In the genomic region with DNA sequence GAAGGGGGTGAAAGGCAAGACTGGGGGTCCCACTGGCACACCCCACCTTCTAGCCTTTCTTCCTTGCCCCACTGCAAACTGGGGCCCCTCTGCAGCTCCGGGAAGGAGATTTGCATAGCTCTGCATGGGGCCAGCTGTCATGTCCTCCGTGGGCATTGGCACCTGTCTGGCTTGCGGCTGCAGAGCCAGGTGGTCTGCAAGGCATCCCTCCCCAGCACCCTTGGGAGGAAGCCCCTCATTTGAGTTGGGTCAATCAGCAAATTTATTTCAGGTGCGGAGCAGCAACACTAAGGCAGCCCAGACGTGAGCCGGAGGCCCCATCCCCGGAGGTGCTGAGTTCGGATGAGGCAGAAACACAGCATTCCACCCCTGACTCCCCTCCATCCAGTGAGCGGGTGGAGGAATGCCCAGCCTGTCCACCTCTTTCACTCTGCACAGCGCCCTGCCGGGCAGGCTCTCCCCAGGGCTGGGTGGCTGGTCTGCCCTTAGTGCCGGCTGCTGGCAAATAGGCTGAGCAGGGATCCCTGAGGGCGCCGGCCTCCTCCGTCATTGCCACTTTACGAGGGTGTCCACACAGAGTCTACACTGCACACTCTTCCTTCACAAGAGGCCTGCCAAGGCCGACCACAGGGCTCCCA, we compare ENCODE assay signal across 20 cellular contexts.
DNase-seq lines count a peak whose midpoint lies in the region; ATAC-seq and TF ChIP-seq lines count a peak whose summit lies in the region.
"Had no signal": no experiment of that assay in that cellular context is flagged by ENCODE, and none has a peak within 500 bp of the region (broad histone marks: within the 10 kb centered on the region; RNA-seq: fewer than 3 reads in every experiment).

No MANE protein-coding gene starts in this region.

- H3K9me3 ChIP-seq in endodermal cell (ENCODE audit: control insufficient read depth, low read length) (no peaks in the 10 kb centered on the region), sigmoid colon (no peaks in the 10 kb centered on the region), mesenchymal stem cell (ENCODE audit: control insufficient read depth, low read length) (no peaks in the 10 kb centered on the region)
- H3K9me3 ChIP-seq: MG63 had no signal

- no peak overlapping the region for H2AFZ ChIP-seq in mesenchymal stem cell (ENCODE audit: low read depth, low read length)

- H3K14ac ChIP-seq in mesenchymal stem cell (ENCODE audit: low read length in 2 of 2), result no peak overlapping the region

- H3K4me2 ChIP-seq in mesenchymal stem cell (ENCODE audit: low read length, poor library complexity, severe bottlenecking), result no peak overlapping the region

- H3K9me3 Mint-ChIP-seq in activated CD8-positive, alpha-beta memory T cell treated with anti-CD3 and anti-CD28 coated beads, Interleukin-2, amount 10 ng/mL, durations not matched to agents 7 days and 5 days (ENCODE audit: low read depth), result no peaks in the 10 kb centered on the region
- no peaks in the 10 kb centered on the region for H3K9me3 Mint-ChIP-seq in endodermal cell
- H3K9me3 Mint-ChIP-seq in stimulated activated naive B cell treated with anti-CD40 and anti-IgM and Interleukin-4, amounts not matched to agents 10 μg/mL and 1 μg/mL and 100 μg/mL, for 72 hours, result no peaks in the 10 kb centered on the region

- no peaks in the 10 kb centered on the region for H3K27me3 Mint-ChIP-seq in activated CD8-positive, alpha-beta memory T cell treated with anti-CD3 and anti-CD28 coated beads, Interleukin-2, amount 10 ng/mL, durations not matched to agents 7 days and 5 days
- no peaks in the 10 kb centered on the region for H3K27me3 Mint-ChIP-seq in endodermal cell (ENCODE audit: insufficient read depth)
- H3K27me3 Mint-ChIP-seq in stimulated activated naive B cell treated with anti-CD40 and anti-IgM and Interleukin-4, amounts not matched to agents 10 μg/mL and 1 μg/mL and 100 μg/mL, for 72 hours, result peaks cover 0 to 9% of the 10 kb centered on the region in 2 donors
- H3K27me3 Mint-ChIP-seq: CD8-positive, alpha-beta memory T cell had no signal

- no peak overlapping the region for H3K23ac ChIP-seq in mesenchymal stem cell (ENCODE audit: low read length in 2 of 2)

- H2BK120ac ChIP-seq in mesenchymal stem cell (ENCODE audit: low read depth, low read length), result no peak overlapping the region

- H3K27me3 ChIP-seq in endodermal cell (ENCODE audit: control insufficient read depth, insufficient read depth, low read length, poor library complexity, severe bottlenecking) (no peaks in the 10 kb centered on the region), sigmoid colon (no peaks in the 10 kb centered on the region), mesenchymal stem cell (ENCODE audit: control insufficient read depth in 1 of 2, insufficient read depth in 1 of 2, low read length in 2 of 2) (no peaks in the 10 kb centered on the region)
- H3K27me3 ChIP-seq: MG63 had no signal

- H3K4me3 Mint-ChIP-seq in activated CD8-positive, alpha-beta memory T cell treated with anti-CD3 and anti-CD28 coated beads, Interleukin-2, amount 10 ng/mL, durations not matched to agents 7 days and 5 days, result no peak overlapping the region
- no peak overlapping the region for H3K4me3 Mint-ChIP-seq in endodermal cell
- no peak overlapping the region for H3K4me3 Mint-ChIP-seq in stimulated activated naive B cell treated with anti-CD40 and anti-IgM and Interleukin-4, amounts not matched to agents 10 μg/mL and 1 μg/mL and 100 μg/mL, for 72 hours
- H3K4me3 Mint-ChIP-seq: CD8-positive, alpha-beta memory T cell had no signal

- no peak overlapping the region for H4K8ac ChIP-seq in mesenchymal stem cell (ENCODE audit: low read length)

- no peak for TF ChIP-seq CTCF in endodermal cell (conservative IDR thresholded peaks at IDR 0.05)
- no peak for TF ChIP-seq CTCF in sigmoid colon (IDR thresholded peaks at IDR 0.05)

- H3K9ac ChIP-seq in endodermal cell (ENCODE audit: extremely low read depth, low read length, poor library complexity, severe bottlenecking) (no peak overlapping the region), mesenchymal stem cell (ENCODE audit: low read length) (no peak overlapping the region)

- no peak overlapping the region for H2BK5ac ChIP-seq in mesenchymal stem cell (ENCODE audit: low read depth, low read length, poor library complexity, severe bottlenecking)

- H3K27ac Mint-ChIP-seq in activated CD8-positive, alpha-beta memory T cell treated with anti-CD3 and anti-CD28 coated beads, Interleukin-2, amount 10 ng/mL, durations not matched to agents 7 days and 5 days, result no peak overlapping the region
- no peak overlapping the region for H3K27ac Mint-ChIP-seq in endodermal cell
- H3K27ac Mint-ChIP-seq in stimulated activated naive B cell treated with anti-CD40 and anti-IgM and Interleukin-4, amounts not matched to agents 10 μg/mL and 1 μg/mL and 100 μg/mL, for 72 hours, result no peak overlapping the region
- H3K27ac Mint-ChIP-seq: CD8-positive, alpha-beta memory T cell had no signal

- no peak overlapping the region for H3K27ac ChIP-seq in endodermal cell (ENCODE audit: low read depth, low read length)
- no peak overlapping the region for H3K27ac ChIP-seq in sigmoid colon
- no peak overlapping the region for H3K27ac ChIP-seq in mesenchymal stem cell (ENCODE audit: low read length, poor library complexity, severe bottlenecking)
- H3K27ac ChIP-seq: 22Rv1, C4-2B had no signal

- no peak overlapping the region for H2AK5ac ChIP-seq in mesenchymal stem cell (ENCODE audit: low read length, severe bottlenecking)

- H3K4ac ChIP-seq in mesenchymal stem cell (ENCODE audit: low read depth in 1 of 2, low read length in 2 of 2), result no peak overlapping the region

- intact Hi-C loops in sigmoid colon (cut with DNase I), result no loop called here

- peak; percentile 28 for DNase-seq in activated CD8-positive, alpha-beta memory T cell treated with anti-CD3 and anti-CD28 coated beads, Interleukin-2, amount 10 ng/mL, durations not matched to agents 7 days and 5 days
- no peak for DNase-seq in activated CD8-positive, alpha-beta memory T cell treated with anti-CD3 and anti-CD28 coated beads, Interleukin-2, amount 50 U/mL, for 4 hours
- DNase-seq in endodermal cell (peak; percentile 24), sigmoid colon (peak; percentile 62), ureter (ENCODE audit: low spot score) (peak; percentile 34), NCI-H2227 treated with DMSO at 0.1 percent for 48 hours (lab: John Stamatoyannopoulos, UW) (no peak), mesenchymal stem cell (no peak)
- no peak for DNase-seq in stimulated activated naive B cell treated with anti-CD40 and anti-IgM and Interleukin-4, amounts not matched to agents 10 μg/mL and 1 μg/mL and 100 μg/mL, for 72 hours
- DNase-seq: ACHN; Calu3; CD8-positive, alpha-beta memory T cell; MG63; NCI-H1417 treated with DMSO at 0.1 percent for 48 hours; NCI-H187 treated with DMSO at 0.1 percent for 48 hours; NCI-H524; NCI-H82 had no signal

- H3K4me3 ChIP-seq in endodermal cell (ENCODE audit: low read length) (no peak overlapping the region), sigmoid colon (no peak overlapping the region), mesenchymal stem cell (ENCODE audit: insufficient read depth in 1 of 2, low read depth in 1 of 2, low read length in 2 of 2) (no peak overlapping the region)
- H3K4me3 ChIP-seq: MG63 had no signal

- TF ChIP-seq EP300 in sigmoid colon (IDR thresholded peaks at IDR 0.05), result no peak

- H3K36me3 ChIP-seq in endodermal cell (ENCODE audit: control insufficient read depth, insufficient read depth, low read length) (no peaks in the 10 kb centered on the region), sigmoid colon (no peaks in the 10 kb centered on the region), mesenchymal stem cell (ENCODE audit: control insufficient read depth in 1 of 2, insufficient read depth in 2 of 2, low read depth in 1 of 2, low read length in 2 of 2) (no peaks in the 10 kb centered on the region)
- H3K36me3 ChIP-seq: MG63 had no signal

- no peaks in the 10 kb centered on the region for H3K4me1 Mint-ChIP-seq in activated CD8-positive, alpha-beta memory T cell treated with anti-CD3 and anti-CD28 coated beads, Interleukin-2, amount 10 ng/mL, durations not matched to agents 7 days and 5 days
- H3K4me1 Mint-ChIP-seq in endodermal cell, result peaks cover under 1% of the 10 kb centered on the region
- no peaks in the 10 kb centered on the region for H3K4me1 Mint-ChIP-seq in stimulated activated naive B cell treated with anti-CD40 and anti-IgM and Interleukin-4, amounts not matched to agents 10 μg/mL and 1 μg/mL and 100 μg/mL, for 72 hours
- H3K4me1 Mint-ChIP-seq: CD8-positive, alpha-beta memory T cell had no signal

- no peak overlapping the region for H4K91ac ChIP-seq in mesenchymal stem cell (ENCODE audit: low read length)

- CTCF ChIA-PET in activated CD8-positive, alpha-beta memory T cell treated with anti-CD3 and anti-CD28 coated beads, Interleukin-2, amount 10 ng/mL, durations not matched to agents 7 days and 5 days (lab: Charles Lee), result no interaction called here

- H3K79me1 ChIP-seq in mesenchymal stem cell (replicated peaks; ENCODE audit: low read length, poor library complexity, severe bottlenecking), result no peaks in the 10 kb centered on the region

- no peaks in the 10 kb centered on the region for H3K4me1 ChIP-seq in endodermal cell (ENCODE audit: control insufficient read depth, insufficient read depth, low read length)
- no peaks in the 10 kb centered on the region for H3K4me1 ChIP-seq in sigmoid colon
- H3K4me1 ChIP-seq in mesenchymal stem cell (ENCODE audit: control insufficient read depth, insufficient read depth, low read depth, low read length), result no peaks in the 10 kb centered on the region

- 89 to 93% methylated on average over 11 to 17 of the region's 17 CpGs for WGBS in endodermal cell (ENCODE audit: insufficient coverage in 1 of 2, insufficient read length in 1 of 2), 2 experiments
- 82 to 84% methylated on average over 17 of the region's 17 CpGs for WGBS in sigmoid colon, 2 donors
- 81% methylated on average over 17 of the region's 17 CpGs for WGBS in mesenchymal stem cell

- H3K18ac ChIP-seq in mesenchymal stem cell (ENCODE audit: low read depth in 1 of 2, low read length in 2 of 2), result no peak overlapping the region

- H2BK15ac ChIP-seq in mesenchymal stem cell (ENCODE audit: low read depth, poor library complexity, severe bottlenecking), result no peak overlapping the region

- H2BK12ac ChIP-seq in mesenchymal stem cell (ENCODE audit: low read length in 2 of 2), result no peak overlapping the region

- no peaks in the 10 kb centered on the region for H3K36me3 Mint-ChIP-seq in activated CD8-positive, alpha-beta memory T cell treated with anti-CD3 and anti-CD28 coated beads, Interleukin-2, amount 10 ng/mL, durations not matched to agents 7 days and 5 days
- no peaks in the 10 kb centered on the region for H3K36me3 Mint-ChIP-seq in endodermal cell (ENCODE audit: low read depth)
- H3K36me3 Mint-ChIP-seq in stimulated activated naive B cell treated with anti-CD40 and anti-IgM and Interleukin-4, amounts not matched to agents 10 μg/mL and 1 μg/mL and 100 μg/mL, for 72 hours, result no peaks in the 10 kb centered on the region
- H3K36me3 Mint-ChIP-seq: CD8-positive, alpha-beta memory T cell had no signal

- ATAC-seq in activated CD8-positive, alpha-beta memory T cell treated with anti-CD3 and anti-CD28 coated beads, Interleukin-2, amount 10 ng/mL, durations not matched to agents 7 days and 5 days, result no peak
- no peak for ATAC-seq in stimulated activated naive B cell treated with anti-CD40 and anti-IgM and Interleukin-4, amounts not matched to agents 10 μg/mL and 1 μg/mL and 100 μg/mL, for 72 hours (replicated peaks)
- ATAC-seq: Panc1, SK-N-SH treated with all-trans-retinoic acid at 6 μM for 48 hours had no signal

- TF ChIP-seq POLR2A in sigmoid colon (IDR thresholded peaks at IDR 0.05), result no peak

Comparison
In these comparisons a context has a peak if more than half of its experiments do, and no peak if none do; other contexts are left out.
1. DNase-seq: peak in activated CD8-positive, alpha-beta memory T cell treated with anti-CD3 and anti-CD28 coated beads, Interleukin-2, amount 10 ng/mL, durations not matched to agents 7 days and 5 days (single experiment), endodermal cell (single experiment), sigmoid colon (single experiment) and ureter (single experiment); none in activated CD8-positive, alpha-beta memory T cell treated with anti-CD3 and anti-CD28 coated beads, Interleukin-2, amount 50 U/mL, for 4 hours (single experiment), NCI-H2227 treated with DMSO at 0.1 percent for 48 hours (single experiment), stimulated activated naive B cell treated with anti-CD40 and anti-IgM and Interleukin-4, amounts not matched to agents 10 μg/mL and 1 μg/mL and 100 μg/mL, for 72 hours (single experiment) and mesenchymal stem cell (single experiment).